ENCODE assay signal across 1 cellular context in genomic region chr6:146885708-146886457, GRCh38.
TF ChIP-seq lines count a peak whose summit lies in the region.

No MANE protein-coding gene starts in this region.

TF ChIP-seq in GM23338, 12 proteins besides CTCF, POLR2A, EP300 and RAD21 (continued from another document):
- TF ChIP-seq REST (IDR thresholded peaks at IDR 0.05; ENCODE audit: unreplicated experiment): no peak
